Comparison of ENCODE assay signal across 1 cellular context in genomic region chr13:41563501-41564001, GRCh38.
TF ChIP-seq lines count a peak whose summit lies in the region.

No MANE protein-coding gene starts in this region.

TF ChIP-seq in GM23338, 12 proteins besides CTCF, POLR2A, EP300 and RAD21 (continued from another document):
- TF ChIP-seq REST (IDR thresholded peaks at IDR 0.05; ENCODE audit: unreplicated experiment): no peak
TF ChIP-seq in GM23338: peak in this region for 0.
